13 cellular contexts compared by ENCODE assay signal in genomic region chr7:12567015-12567414, GRCh38. TPM values are rescaled to one million over a fixed set of nuclear protein-coding genes. Genes with fewer than 3 reads are reported as not detected.
DNase-seq lines count a peak whose midpoint lies in the region; ATAC-seq, FAIRE-seq and TF ChIP-seq lines count a peak whose summit lies in the region.
"Had no signal": no experiment of that assay in that cellular context is flagged by ENCODE, and none has a peak within 500 bp of the region (broad histone marks: within the 10 kb centered on the region; RNA-seq: fewer than 3 reads in every experiment).

No MANE protein-coding gene starts in this region.

- H3K27ac ChIP-seq in KMS-11 (peak overlapping the region; percentile 21; the same call in 1 of the 2 replicates), HepG2 (ENCODE audit: extremely low read length, insufficient read depth, low read length) (no peak overlapping the region)
- H3K27ac ChIP-seq: lower lobe of right lung, thyroid gland had no signal

- H3K4me2 ChIP-seq in KMS-11 (peak overlapping the region; percentile 64), HepG2 (ENCODE audit: low read depth, low read length) (no peak overlapping the region)

- no peak for DNase-seq in HPDE6-E6E7 (ENCODE audit: extremely low spot score)
- no peak for DNase-seq in A172 (ENCODE audit: low spot score)
- DNase-seq in urothelium cell line (ENCODE audit: low spot score) = no peak
- no peak for DNase-seq in HepG2 (ENCODE audit: low spot score)
- DNase-seq: activated CD4-positive, alpha-beta T cell treated with anti-CD3 and anti-CD28 coated beads, Interleukin-2, amount 10 ng/mL, durations not matched to agents 24 days and 14 days; Kasumi-1; lower lobe of right lung; NCI-H526 treated with DMSO at 0.1 percent for 48 hours; thyroid gland had no signal

- TF ChIP-seq CTCF in KMS-11 (conservative IDR thresholded peaks at IDR 0.05; ENCODE audit: low read depth, low read length) = no peak
- no peak for TF ChIP-seq CTCF in HepG2 (CRISPR knock-in tag; IDR thresholded peaks at IDR 0.05)

- no peak for TF ChIP-seq RAD21 in HepG2 (CRISPR knock-in tag; IDR thresholded peaks at IDR 0.05)

- H3K79me2 ChIP-seq in KMS-11 (ENCODE audit: insufficient read depth, low read depth) (no peaks in the 10 kb centered on the region), HepG2 (ENCODE audit: insufficient read depth, low read length) (no peaks in the 10 kb centered on the region)

- H3K36me3 ChIP-seq in KMS-11 (ENCODE audit: insufficient read depth) = no peaks in the 10 kb centered on the region
- H3K36me3 ChIP-seq in HepG2 (replicated peaks in 1 of 2; ENCODE audit: control insufficient read depth in 1 of 2, insufficient read depth in 2 of 2, low read length in 2 of 2) = no peaks in the 10 kb centered on the region
- H3K36me3 ChIP-seq: lower lobe of right lung, thyroid gland had no signal

- H4K20me1 ChIP-seq in KMS-11 (ENCODE audit: insufficient read depth) (no peaks in the 10 kb centered on the region), HepG2 (ENCODE audit: insufficient read depth, low read length) (no peaks in the 10 kb centered on the region)

- TF ChIP-seq EP300 in HepG2 (IDR thresholded peaks at IDR 0.05; ENCODE audit: low read depth in 2 of 2, low read length in 2 of 2) = no peak
- TF ChIP-seq EP300 in HepG2 (CRISPR knock-in tag; IDR thresholded peaks at IDR 0.05; ENCODE audit: borderline replicate concordance) = no peak

- peak overlapping the region; percentile 4; the same call in 1 of the 2 replicates for H2AFZ ChIP-seq in KMS-11 (ENCODE audit: low read depth)
- H2AFZ ChIP-seq in HepG2 (ENCODE audit: low read length) = no peak overlapping the region

- in situ Hi-C loops in HepG2 (cut with HindIII; ENCODE audit: extremely low pct_ligation_motif_present, low pct_unique_long_range_greater_than_20kb) = no loop called here

- H3K9ac ChIP-seq in KMS-11 (no peak overlapping the region), HepG2 (ENCODE audit: insufficient read depth, low read depth, low read length) (no peak overlapping the region)

- ATAC-seq in GM18861 (IDR thresholded peaks at IDR 0.05; ENCODE audit: unreplicated experiment) = peak; percentile 90
- peak; percentile 85 for ATAC-seq in GM21367 (IDR thresholded peaks at IDR 0.05; ENCODE audit: unreplicated experiment)
- peak; percentile 70 for ATAC-seq in HG02970 (IDR thresholded peaks at IDR 0.05; ENCODE audit: low FRiP score, unreplicated experiment)
- no peak for ATAC-seq in HepG2
- ATAC-seq: lower lobe of right lung had no signal

- intact Hi-C loops in HepG2 (cut with micrococcal nuclease; ENCODE audit: unreplicated experiment) = no loop called here

- H3K4me3 ChIP-seq in KMS-11 (IDR thresholded peaks at IDR 0.05; ENCODE audit: insufficient read depth, low read depth, low read length) (no peak overlapping the region), HepG2 (replicated peaks in 1 of 3; ENCODE audit: insufficient read depth in 1 of 3, low read depth in 2 of 3, low read length in 3 of 3) (no peak overlapping the region)
- H3K4me3 ChIP-seq: lower lobe of right lung, thyroid gland had no signal

- WGBS in HepG2 (ENCODE audit: low lambda C conversion rate) = 3% methylated on average over 1 of the region's 1 CpG

- POLR2A ChIA-PET in HepG2 (lab: Yijun Ruan, JAX) = no interaction called here

- H3K27me3 ChIP-seq in KMS-11 (ENCODE audit: insufficient read depth, low read depth) (no peaks in the 10 kb centered on the region), HepG2 (ENCODE audit: control insufficient read depth in 1 of 2, insufficient read depth in 2 of 2, low read length in 2 of 2) (peaks cover 1 to 20% of the 10 kb centered on the region in 2 experiments; a peak in 2 of 5 replicates)
- H3K27me3 ChIP-seq: thyroid gland had no signal

- no peaks in the 10 kb centered on the region for H3K9me3 ChIP-seq in HepG2 (ENCODE audit: low read length)
- H3K9me3 ChIP-seq: lower lobe of right lung, thyroid gland had no signal

- CTCF ChIA-PET in HepG2 (lab: Yijun Ruan, JAX; ENCODE audit: low intra/inter-chr PET ratio, low total read pairs) = no interaction called here

- FAIRE-seq in urothelium cell line (lab: Jason Lieb, UNC) (no peak), HepG2 (lab: Jason Lieb, UNC) (no peak)

- BruUV-seq in HepG2 (replicated peaks; lab: Mats Ljungman, UMichigan) = no TSS peak

- H3K4me1 ChIP-seq in KMS-11 (ENCODE audit: low read depth, poor library complexity, severe bottlenecking) (peaks cover 39% of the 10 kb centered on the region), HepG2 (ENCODE audit: insufficient read depth, low read length) (no peaks in the 10 kb centered on the region)

- no peak for TF ChIP-seq POLR2A in HepG2 (IDR thresholded peaks at IDR 0.05; ENCODE audit: insufficient read depth in 1 of 2, low read depth in 2 of 2, low read length in 2 of 2)

TF ChIP-seq in HepG2, 621 proteins besides CTCF, POLR2A, EP300 and RAD21:
- no peak for TF ChIP-seq HNRNPL (IDR thresholded peaks at IDR 0.05; ENCODE audit: low read depth, low read length)
- no peak for TF ChIP-seq ZNF737 (CRISPR knock-in tag; IDR thresholded peaks at IDR 0.05; ENCODE audit: borderline replicate concordance)

RNA-seq across cellular contexts. Expression of gene SCIN, which starts 3.5 kb away (rescaled TPM):
- total RNA-seq in A172 (2014; rRNA removed; shearing (Covaris generic)) = not detected in 2 replicates
- not detected in 2 replicates for total RNA-seq in HepG2 (2016; rRNA removed; fragmentation: Illumina TruSeq; extraction: Trizol)
- not detected in 2 replicates for total RNA-seq in HepG2 (2016; cell fraction: cytosol; rRNA removed; fragmentation: Illumina TruSeq; extraction: Trizol; ENCODE audit: low read depth)
- not detected in 2 replicates for total RNA-seq in HepG2 (2016; cell fraction: insoluble cytoplasmic fraction; rRNA removed; fragmentation: Illumina TruSeq; extraction: Trizol)
- total RNA-seq in HepG2 (2016; cell fraction: membrane; rRNA removed; fragmentation: Illumina TruSeq; extraction: Trizol) = not detected in 2 replicates
- total RNA-seq in HepG2 (2016; cell fraction: nucleus; rRNA removed; fragmentation: Illumina TruSeq; extraction: Trizol) = not detected in 2 replicates
- not detected in 2 replicates for polyA plus RNA-seq in HepG2 (2011; rRNA removed)
- not detected in 2 replicates for polyA plus RNA-seq in HepG2 (2011; cell fraction: cytosol; rRNA removed)
- not detected in 2 replicates for polyA plus RNA-seq in HepG2 (2011; cell fraction: nucleus; rRNA removed)
- not detected in 2 replicates for polyA plus RNA-seq in HepG2 (2012)
- not detected in 2 replicates for polyA plus RNA-seq in HepG2 (2016; cell fraction: cytosol; fragmentation: Illumina TruSeq; extraction: Trizol; ENCODE audit: low read depth)
- polyA plus RNA-seq in HepG2 (2016; cell fraction: insoluble cytoplasmic fraction; fragmentation: Illumina TruSeq; extraction: Trizol; ENCODE audit: low read depth) = not detected in 2 replicates
- not detected in 2 replicates for polyA plus RNA-seq in HepG2 (2016; cell fraction: membrane; fragmentation: Illumina TruSeq; extraction: Trizol; ENCODE audit: low read depth)
- polyA plus RNA-seq in HepG2 (2016; cell fraction: nucleus; fragmentation: Illumina TruSeq; extraction: Trizol; ENCODE audit: insufficient read depth, low read depth) = not detected in 2 replicates
- 0.05 TPM in 1 of 2 replicates, not detected in the other for polyA minus RNA-seq in HepG2 (2011; rRNA and poly(A)+ RNA removed; ENCODE audit: low replicate concordance)
- not detected in 2 replicates for polyA minus RNA-seq in HepG2 (2011; cell fraction: cytosol; rRNA and poly(A)+ RNA removed)
- polyA minus RNA-seq in HepG2 (2011; cell fraction: nucleus; rRNA and poly(A)+ RNA removed) = 0.26 TPM in 1 of 2 replicates, not detected in the other
- total RNA-seq: activated CD4-positive, alpha-beta T cell treated with anti-CD3 and anti-CD28 coated beads, Interleukin-2, amount 10 ng/mL, durations not matched to agents 24 days and 14 days had no signal
